ENCODE assay signal across 25 cellular contexts in the genomic region with DNA sequence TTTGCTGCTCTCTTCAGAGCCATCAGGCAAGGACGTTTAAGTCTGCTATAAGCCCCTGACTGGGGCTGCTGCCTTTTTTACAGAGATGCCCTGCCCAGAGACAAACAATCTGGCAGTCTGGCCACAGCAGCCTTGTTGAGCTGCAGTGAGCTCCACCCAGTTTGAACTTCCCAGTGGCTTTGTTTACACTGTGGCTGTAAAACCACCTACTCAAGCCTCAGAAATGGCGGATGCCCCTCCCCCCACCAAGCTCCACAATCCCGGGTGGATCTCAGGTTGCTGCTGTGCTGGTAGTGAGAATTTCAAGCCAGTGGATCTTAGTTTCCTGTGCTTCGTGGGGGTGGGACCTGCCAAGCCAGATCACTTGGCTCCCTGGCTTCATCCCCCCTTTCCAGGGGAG.
A peak's percentile ranks its signal among the peaks of the same experiment; 100 is the strongest.
DNase-seq lines count a peak whose midpoint lies in the region; ATAC-seq and TF ChIP-seq lines count a peak whose summit lies in the region.
"Had no signal": no experiment of that assay in that cellular context is flagged by ENCODE, and none has a peak within 500 bp of the region (broad histone marks: within the 10 kb centered on the region; RNA-seq: fewer than 3 reads in every experiment).

No MANE protein-coding gene starts in this region.

- peak; percentile 32 for DNase-seq in DMS53 treated with DMSO at 0.1 percent for 48 hours (lab: John Stamatoyannopoulos, UW; ENCODE audit: unreplicated experiment)
- peak; percentile 27 for DNase-seq in LNCaP clone FGC (ENCODE audit: low read depth)
- peak; percentile 33 to 35 for DNase-seq in SHP77 (lab: John Stamatoyannopoulos, UW)
- peak; percentile 61 for DNase-seq in islet precursor cell
- no peak for DNase-seq in NCI-H524 treated with DMSO at 0.1 percent for 48 hours (lab: John Stamatoyannopoulos, UW)
- no peak for DNase-seq in UCSD-AML1 (lab: John Stamatoyannopoulos, UW; ENCODE audit: unreplicated experiment)
- no peak for DNase-seq in DMS114 treated with DMSO at 0.1 percent for 48 hours (lab: John Stamatoyannopoulos, UW; ENCODE audit: unreplicated experiment)
- DNase-seq: ACHN; activated CD4-positive, alpha-beta T cell treated with anti-CD3 and anti-CD28 coated beads for 48 hours; activated CD8-positive, alpha-beta memory T cell treated with anti-CD3 and anti-CD28 coated beads for 24 hours; activated T-cell treated with anti-CD3 and anti-CD28 coated beads for 4 hours; BE2C; CD8-positive, alpha-beta memory T cell; DMS 273 treated with DMSO at 0.1 percent for 48 hours; KG1; left cardiac atrium; NCI-H1436; NCI-H2171 treated with DMSO at 0.1 percent for 48 hours; NCI-H524; PC-9; Right ventricle myocardium superior; stimulated activated CD4-positive, alpha-beta T cell treated with anti-CD3 and anti-CD28 coated beads, Interleukin-4, amount 100 ng/mL, for 24 hours; tibial artery had no signal

- H3K4me3 ChIP-seq in LNCaP clone FGC (ENCODE audit: low read depth, low read length) = no peak overlapping the region
- H3K4me3 ChIP-seq: PC-9, tibial artery had no signal

- no peak for ATAC-seq in GM19395 (IDR thresholded peaks at IDR 0.05; ENCODE audit: unreplicated experiment)
- ATAC-seq: left cardiac atrium; natural killer cell treated with Interleukin-12 subunit alpha and Interleukin-12 subunit beta and Interleukin-15 and Interleukin-18, amount 100 ng/mL, for 72 hours had no signal

- TF ChIP-seq CTCF in LNCaP clone FGC (IDR thresholded peaks at IDR 0.05; ENCODE audit: control insufficient read depth, extremely low read depth, insufficient read depth) = no peak

Comparison
In these comparisons a context has a peak if more than half of its experiments do, and no peak if none do; other contexts are left out.
1. DNase-seq: peak in DMS53 treated with DMSO at 0.1 percent for 48 hours (single experiment), LNCaP clone FGC (single experiment), SHP77 (2 of 2) and islet precursor cell (single experiment); none in NCI-H524 treated with DMSO at 0.1 percent for 48 hours (single experiment), UCSD-AML1 (single experiment) and DMS114 treated with DMSO at 0.1 percent for 48 hours (single experiment).